ENCODE assay signal across 10 cellular contexts in the genomic region with DNA sequence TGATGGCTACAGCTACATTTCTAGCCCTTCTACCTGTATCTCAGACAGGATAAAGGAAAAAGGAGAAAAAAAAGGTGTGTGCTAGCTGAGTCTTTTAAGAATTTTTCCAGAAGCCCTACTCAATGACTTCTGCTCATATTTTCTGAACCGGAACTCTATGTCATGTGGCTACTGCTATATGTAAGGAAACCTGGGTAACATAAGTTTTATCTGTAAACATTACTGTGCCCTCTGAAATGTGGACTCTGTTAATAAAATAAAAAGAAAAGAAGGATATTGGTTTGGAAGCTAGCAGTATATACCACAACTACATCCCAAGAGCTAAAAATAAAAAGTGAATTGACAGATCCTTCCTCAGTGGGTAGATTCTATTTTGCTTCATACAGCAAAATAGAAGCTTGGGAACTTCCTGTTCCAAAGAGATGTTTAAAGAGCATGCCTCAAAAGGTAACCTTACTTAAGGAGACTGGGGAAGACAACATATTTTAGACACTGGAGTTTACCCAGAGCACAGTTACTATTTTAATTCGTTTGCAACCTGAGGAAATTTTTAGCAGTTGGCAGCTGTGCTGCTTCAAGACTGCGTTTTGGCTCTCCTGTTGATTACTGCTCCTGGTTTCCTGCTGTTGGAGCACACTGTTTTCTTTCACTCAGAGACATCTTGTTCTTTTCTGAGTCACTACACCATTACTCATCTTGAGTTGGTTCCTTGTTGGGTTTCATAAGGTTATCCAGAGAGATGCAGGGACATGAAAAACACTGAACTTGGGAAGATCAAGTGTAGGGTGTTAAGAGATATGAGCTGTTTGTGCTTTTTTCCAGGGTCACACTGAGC.
DNase-seq lines count a peak whose midpoint lies in the region; ATAC-seq and TF ChIP-seq lines count a peak whose summit lies in the region.
"Had no signal": no experiment of that assay in that cellular context is flagged by ENCODE, and none has a peak within 500 bp of the region (broad histone marks: within the 10 kb centered on the region; RNA-seq: fewer than 3 reads in every experiment).

No MANE protein-coding gene starts in this region.

- H3K4me3 ChIP-seq in ascending aorta (no peak overlapping the region), left lung (no peak overlapping the region), uterus (no peak overlapping the region)

- H3K27ac ChIP-seq in ascending aorta (peak overlapping the region; percentile 75 to 88), left lung (peak overlapping the region in 1 of 2 donors; percentile 80), uterus (peak overlapping the region; percentile 89 to 92)
- H3K27ac ChIP-seq: KMS-11 had no signal

- no peaks in the 10 kb centered on the region for H3K36me3 ChIP-seq in ascending aorta
- H3K36me3 ChIP-seq in left lung, result no peaks in the 10 kb centered on the region
- H3K36me3 ChIP-seq in uterus, result no peaks in the 10 kb centered on the region

- peaks cover 0 to 23% of the 10 kb centered on the region in 2 donors for H3K36me3 Mint-ChIP-seq in activated naive CD4-positive, alpha-beta T cell treated with anti-CD3 and anti-CD28 coated beads, Interleukin-2, amount 50 U/mL, for 72 hours

- no peak for DNase-seq in activated naive CD4-positive, alpha-beta T cell treated with anti-CD3 and anti-CD28 coated beads, Interleukin-2, amount 50 U/mL, for 72 hours (ENCODE audit: low spot score in 2 of 2)
- no peak for DNase-seq in activated naive CD4-positive, alpha-beta T cell treated with Interleukin-2 at 50 U/mL for 16 hours
- DNase-seq in ascending aorta (ENCODE audit: low spot score in 2 of 2) (peak in 1 of 2 donors; percentile 79), left lung (no peak), uterus (peak; percentile 69 to 81), left lobe of liver (ENCODE audit: low spot score) (no peak), ecto neural progenitor cell (ENCODE audit: low spot score) (no peak)
- DNase-seq: DND-41 had no signal

- peak; percentile 91 to 92 for ATAC-seq in activated naive CD4-positive, alpha-beta T cell treated with anti-CD3 and anti-CD28 coated beads, Interleukin-2, amount 50 U/mL, for 72 hours
- ATAC-seq in left lung (peak; percentile 73), left lobe of liver (no peak), HG03342 (IDR thresholded peaks at IDR 0.05; ENCODE audit: unreplicated experiment) (no peak)

- H3K27me3 ChIP-seq in ascending aorta, result no peaks in the 10 kb centered on the region
- H3K27me3 ChIP-seq in left lung, result no peaks in the 10 kb centered on the region
- H3K27me3 ChIP-seq in uterus, result no peaks in the 10 kb centered on the region

- H3K9me3 ChIP-seq in ascending aorta (no peaks in the 10 kb centered on the region), left lung (no peaks in the 10 kb centered on the region), uterus (no peaks in the 10 kb centered on the region)

- TF ChIP-seq POLR2A in uterus (IDR thresholded peaks at IDR 0.05), result no peak

- intact Hi-C loops in ascending aorta (cut with DNase I), result loop anchor here (1.0 to 10.0 kb wide), 3 partner anchors 26 to 92 kb away; no protein-coding TSS in a partner anchor
- intact Hi-C loops in left lung (cut with DNase I), result no loop called here
- intact Hi-C loops in uterus (cut with DNase I; ENCODE audit: low total_unique reads), result no loop called here

- peak overlapping the region in 1 of 2 donors; percentile 41 for H3K27ac Mint-ChIP-seq in activated naive CD4-positive, alpha-beta T cell treated with anti-CD3 and anti-CD28 coated beads, Interleukin-2, amount 50 U/mL, for 72 hours

- TF ChIP-seq CTCF in ascending aorta (IDR thresholded peaks at IDR 0.05), result no peak
- TF ChIP-seq CTCF in left lung (IDR thresholded peaks at IDR 0.05), result no peak
- no peak for TF ChIP-seq CTCF in uterus (IDR thresholded peaks at IDR 0.05)

- H3K9me3 Mint-ChIP-seq in activated naive CD4-positive, alpha-beta T cell treated with anti-CD3 and anti-CD28 coated beads, Interleukin-2, amount 50 U/mL, for 72 hours, result peaks cover 5 to 19% of the 10 kb centered on the region in 2 donors

- H3K4me1 ChIP-seq in ascending aorta, result peaks cover 5 to 33% of the 10 kb centered on the region in 2 donors
- H3K4me1 ChIP-seq in left lung, result peaks cover 7 to 32% of the 10 kb centered on the region in 2 donors
- H3K4me1 ChIP-seq in uterus, result peaks cover 0 to 8% of the 10 kb centered on the region in 2 donors

Comparison
In these comparisons a context has a peak if more than half of its experiments do, and no peak if none do; other contexts are left out.
1. ATAC-seq: peak in activated naive CD4-positive, alpha-beta T cell treated with anti-CD3 and anti-CD28 coated beads, Interleukin-2, amount 50 U/mL, for 72 hours (2 of 2) and left lung (single experiment); none in left lobe of liver (single experiment) and HG03342 (single experiment).
2. DNase-seq: peak in uterus (2 of 2); none in activated naive CD4-positive, alpha-beta T cell treated with anti-CD3 and anti-CD28 coated beads, Interleukin-2, amount 50 U/mL, for 72 hours (0 of 2), activated naive CD4-positive, alpha-beta T cell treated with Interleukin-2 at 50 U/mL for 16 hours (single experiment), left lung (0 of 2), left lobe of liver (single experiment) and ecto neural progenitor cell (single experiment).